1 cellular context compared by ENCODE assay signal in genomic region chr7:132218876-132219275, GRCh38.
TF ChIP-seq lines count a peak whose summit lies in the region.

No MANE protein-coding gene starts in this region.

TF ChIP-seq in HepG2, 621 proteins besides CTCF, POLR2A, EP300 and RAD21 (continued from another document and continues in another):
- TF ChIP-seq CREB3 (CRISPR knock-in tag; IDR thresholded peaks at IDR 0.05) (no peak), CENPX (CRISPR knock-in tag; IDR thresholded peaks at IDR 0.05) (no peak), DPF2 (CRISPR knock-in tag; IDR thresholded peaks at IDR 0.05; ENCODE audit: borderline replicate concordance, low read depth) (peak; percentile 23; the same call in 1 of the 2 replicates), ZNF704 (CRISPR knock-in tag; IDR thresholded peaks at IDR 0.05; ENCODE audit: borderline replicate concordance) (no peak), HDAC2 (CRISPR knock-in tag; IDR thresholded peaks at IDR 0.05) (peak; percentile 53; the same call in 1 of the 2 replicates), ZSCAN20 (CRISPR knock-in tag; IDR thresholded peaks at IDR 0.05; ENCODE audit: borderline replicate concordance) (no peak), AGO2 (optimal IDR thresholded peaks at IDR 0.05; ENCODE audit: low read depth, low read length) (no peak), NFAT5 (CRISPR knock-in tag; IDR thresholded peaks at IDR 0.05) (no peak), SMAD1 (CRISPR knock-in tag; IDR thresholded peaks at IDR 0.05; ENCODE audit: borderline replicate concordance, low read depth) (no peak), MIER3 (CRISPR knock-in tag; IDR thresholded peaks at IDR 0.05; ENCODE audit: borderline replicate concordance) (peak; percentile 28; the same call in 1 of the 2 replicates), SOX6 (IDR thresholded peaks at IDR 0.05) (no peak), SOX6 (CRISPR knock-in tag; IDR thresholded peaks at IDR 0.05) (peak; percentile 93), NCOA2 (CRISPR knock-in tag; IDR thresholded peaks at IDR 0.05) (peak; percentile 88), ATF2 (CRISPR knock-in tag; IDR thresholded peaks at IDR 0.05) (no peak), HMG20B (CRISPR knock-in tag; conservative IDR thresholded peaks at IDR 0.05) (0 out of 2 replicates have a peak, but pooled peaks have one; percentile 20), SAP130 (CRISPR knock-in tag; IDR thresholded peaks at IDR 0.05; ENCODE audit: low read depth) (0 out of 2 replicates have a peak, but pooled peaks have one; percentile 24), ZUFSP (CRISPR knock-in tag; IDR thresholded peaks at IDR 0.05; ENCODE audit: borderline replicate concordance) (no peak), TRAFD1 (CRISPR knock-in tag; IDR thresholded peaks at IDR 0.05; ENCODE audit: borderline replicate concordance) (no peak), THRA (CRISPR knock-in tag; IDR thresholded peaks at IDR 0.05; ENCODE audit: borderline replicate concordance) (peak; percentile 82; the same call in 1 of the 2 replicates), NFYC (CRISPR knock-in tag; IDR thresholded peaks at IDR 0.05) (no peak), ZNF747 (CRISPR knock-in tag; IDR thresholded peaks at IDR 0.05; ENCODE audit: borderline replicate concordance) (no peak), HNRNPUL1 (IDR thresholded peaks at IDR 0.05; ENCODE audit: low read depth, low read length) (no peak), ZNF572 (CRISPR knock-in tag; IDR thresholded peaks at IDR 0.05) (no peak), FOXP4 (CRISPR knock-in tag; IDR thresholded peaks at IDR 0.05) (peak; percentile 52; the same call in 1 of the 2 replicates), ARID5B (CRISPR knock-in tag; IDR thresholded peaks at IDR 0.05) (peak; percentile 89), SOX13 (IDR thresholded peaks at IDR 0.05) (0 out of 2 replicates have a peak, but pooled peaks have one; percentile 42), SOX13 (CRISPR knock-in tag; conservative IDR thresholded peaks at IDR 0.05 in 1 of 2, IDR thresholded peaks at IDR 0.05 in 1 of 2) (peak in 1 of 2 experiments; percentile 93; a peak in 2 of 4 replicates), ZNF414 (CRISPR knock-in tag; IDR thresholded peaks at IDR 0.05) (no peak), TAF15 (IDR thresholded peaks at IDR 0.05; ENCODE audit: low read depth, low read length, poor library complexity, severe bottlenecking) (no peak), BATF2 (CRISPR knock-in tag; IDR thresholded peaks at IDR 0.05) (no peak), KDM2A (CRISPR knock-in tag; IDR thresholded peaks at IDR 0.05; ENCODE audit: borderline replicate concordance, low read depth) (no peak), ZNF567 (CRISPR knock-in tag; IDR thresholded peaks at IDR 0.05; ENCODE audit: borderline replicate concordance) (no peak), KDM6A (CRISPR knock-in tag; IDR thresholded peaks at IDR 0.05; ENCODE audit: low read depth) (no peak), NR0B2 (CRISPR knock-in tag; IDR thresholded peaks at IDR 0.05) (no peak)
